ENCODE assay signal across 8 cellular contexts in the genomic region with DNA sequence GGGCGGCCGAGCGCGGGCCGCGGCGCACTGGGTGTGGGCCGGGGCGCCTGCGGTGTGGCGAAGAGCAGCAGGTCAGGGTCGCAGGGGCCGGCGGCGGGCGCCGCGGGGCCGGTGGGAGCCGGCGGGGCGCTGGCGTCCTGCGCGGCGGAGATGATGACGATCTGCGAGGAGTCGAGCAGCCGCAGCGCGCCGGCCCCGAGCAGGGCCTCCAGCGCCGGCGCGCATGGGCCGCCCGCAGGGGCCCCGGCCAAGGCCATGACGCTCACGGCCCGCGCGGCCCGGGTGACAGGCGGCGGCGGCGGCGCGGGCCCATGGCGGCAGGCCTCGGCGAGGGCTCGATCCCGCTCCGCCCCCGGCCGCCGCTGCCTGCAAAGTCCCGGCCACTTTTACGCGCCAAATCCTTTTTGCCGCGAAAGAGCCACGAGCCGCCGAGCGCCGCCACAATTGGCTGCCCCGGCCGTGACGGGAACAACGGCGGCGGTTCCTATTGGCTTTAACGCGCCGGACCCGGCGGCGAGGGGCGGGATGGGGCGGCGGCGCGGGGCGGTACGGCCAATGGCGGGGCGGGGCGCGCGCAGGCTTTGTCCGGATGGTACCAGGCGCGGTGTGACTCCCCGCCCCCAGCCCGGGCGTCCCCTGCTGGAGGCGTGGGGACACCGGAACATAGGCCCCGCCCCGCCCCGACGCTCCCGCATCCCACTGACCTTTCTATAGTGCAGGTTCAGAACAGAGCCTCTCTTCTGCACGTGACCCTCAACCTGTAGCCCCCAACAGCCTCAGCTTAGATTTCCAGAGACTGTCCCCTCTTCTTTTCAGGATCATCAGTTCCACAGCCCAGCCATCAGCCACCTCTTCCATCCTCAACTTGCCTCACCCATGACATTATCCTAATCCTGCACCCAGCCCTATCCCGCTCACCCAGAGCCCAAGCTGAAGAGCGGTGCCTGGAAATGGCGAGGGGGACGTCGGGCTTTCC. TPM values are rescaled to one million over a fixed set of nuclear protein-coding genes. Genes with fewer than 3 reads are reported as not detected.
DNase-seq lines count a peak whose midpoint lies in the region; ATAC-seq and TF ChIP-seq lines count a peak whose summit lies in the region.

A gene with protein sequence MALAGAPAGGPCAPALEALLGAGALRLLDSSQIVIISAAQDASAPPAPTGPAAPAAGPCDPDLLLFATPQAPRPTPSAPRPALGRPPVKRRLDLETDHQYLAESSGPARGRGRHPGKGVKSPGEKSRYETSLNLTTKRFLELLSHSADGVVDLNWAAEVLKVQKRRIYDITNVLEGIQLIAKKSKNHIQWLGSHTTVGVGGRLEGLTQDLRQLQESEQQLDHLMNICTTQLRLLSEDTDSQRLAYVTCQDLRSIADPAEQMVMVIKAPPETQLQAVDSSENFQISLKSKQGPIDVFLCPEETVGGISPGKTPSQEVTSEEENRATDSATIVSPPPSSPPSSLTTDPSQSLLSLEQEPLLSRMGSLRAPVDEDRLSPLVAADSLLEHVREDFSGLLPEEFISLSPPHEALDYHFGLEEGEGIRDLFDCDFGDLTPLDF (minus strand): TSS at position 378 of the 976 bp plus-strand sequence. CDS start 121 bp downstream, at position 257.

- H3K4me3 ChIP-seq in PC-9 (peak within 1 kb of the TSS; percentile 73), epithelial cell of proximal tubule (ENCODE audit: low read depth, low read length) (peak within 1 kb of the TSS; percentile 49), mucosa of stomach (ENCODE audit: low read length) (no peak within 1 kb of the TSS)

- H3K27me3 ChIP-seq in PC-9 (ENCODE audit: insufficient read depth, low read depth) (no peaks in the 10 kb centered on the region), mucosa of stomach (ENCODE audit: control insufficient read depth, insufficient read depth, low read length) (no peaks in the 10 kb centered on the region)

- H3K27ac ChIP-seq in PC-9, result no peak within 1 kb of the TSS

- H4K20me1 ChIP-seq in PC-9 (ENCODE audit: insufficient read depth), result no peaks in the 10 kb centered on the region

- H3K4me2 ChIP-seq in PC-9, result peak within 1 kb of the TSS; percentile 100

- 0 out of 2 replicates have a peak, but pooled peaks have one; percentile 25 for TF ChIP-seq CTCF in PC-9 (conservative IDR thresholded peaks at IDR 0.05)
- TF ChIP-seq CTCF in epithelial cell of proximal tubule (conservative IDR thresholded peaks at IDR 0.05; ENCODE audit: low read depth, low read length), result peak; percentile 25

- peak; percentile 81 for ATAC-seq in GM21737 (IDR thresholded peaks at IDR 0.05; ENCODE audit: unreplicated experiment)

- peaks cover 16% of the 10 kb centered on the region; the same call in 1 of the 2 replicates for H3F3A ChIP-seq in PC-9 (ENCODE audit: insufficient read depth, low read depth)

- H3K79me2 ChIP-seq in PC-9 (ENCODE audit: low read depth), result peaks cover 30% of the 10 kb centered on the region

- no peaks in the 10 kb centered on the region for H3K9me2 ChIP-seq in PC-9 (ENCODE audit: insufficient read depth)

- H3K9ac ChIP-seq in mucosa of stomach (ENCODE audit: low read length), result peak within 1 kb of the TSS; percentile 19

- DNase-seq in DMS79 treated with DMSO at 0.1 percent for 48 hours (lab: John Stamatoyannopoulos, UW) (peak; percentile 89), KG1 (lab: John Stamatoyannopoulos, UW) (peak; percentile 88), PC-9 (peak; percentile 82 to 99), activated T-cell treated with anti-CD3 and anti-CD28 coated beads for 48 hours (ENCODE audit: low read depth) (peak; percentile 98), epithelial cell of proximal tubule (ENCODE audit: low read depth) (no peak)
- DNase-seq in stimulated activated CD8-positive, alpha-beta memory T cell treated with anti-CD3 and anti-CD28 coated beads, Interleukin-4, amount 100 ng/mL, for 48 hours, result peak; percentile 97

- H3K4me1 ChIP-seq in PC-9 (replicated peaks; ENCODE audit: insufficient read depth), result peaks cover 33% of the 10 kb centered on the region
- H3K4me1 ChIP-seq in mucosa of stomach (ENCODE audit: control insufficient read depth, insufficient read depth, low read length), result peaks cover 27% of the 10 kb centered on the region

- POLR2A ChIA-PET in PC-9 (lab: Charles Lee; ENCODE audit: unreplicated experiment), result no interaction called here

- intact Hi-C loops in PC-9 (cut with micrococcal nuclease; ENCODE audit: unreplicated experiment), result loop anchor here (1.0 kb wide), 1 partner anchor 45 kb away; a partner anchor contains a TSS

- CTCF ChIA-PET in PC-9 (lab: Charles Lee), result no interaction called here

- BruUV-seq in PC-9 (replicated peaks; lab: Mats Ljungman, UMichigan), result no TSS peak

- H3K9me3 ChIP-seq in PC-9 (ENCODE audit: insufficient read depth, low read depth) (no peaks in the 10 kb centered on the region), mucosa of stomach (ENCODE audit: control insufficient read depth, low read length) (no peaks in the 10 kb centered on the region)

- H2AFZ ChIP-seq in PC-9, result peak within 1 kb of the TSS; percentile 84

- H3K36me3 ChIP-seq in PC-9 (ENCODE audit: low read depth) (no peaks in the 10 kb centered on the region), mucosa of stomach (ENCODE audit: control insufficient read depth, insufficient read depth, low read length) (no peaks in the 10 kb centered on the region)

RNA-seq across cellular contexts. Expression of the gene that starts here (rescaled TPM):
- total RNA-seq in PC-9 (2021) (31.5 and 31.6 TPM in 2 replicates), epithelial cell of proximal tubule (17.1 and 35.0 TPM in 2 replicates)
